Comparison of ENCODE assay signal across 1 cellular context in genomic region chr7:106660862-106661720, GRCh38.
TF ChIP-seq lines count a peak whose summit lies in the region.

CCDC71L (minus strand) TSS chr7:106661158; CDS start chr7:106660896, 262 bp downstream.

TF ChIP-seq in K562, 482 proteins besides CTCF, POLR2A, EP300 and RAD21 (continued from another document and continues in another):
- no peak for TF ChIP-seq ZNF277 (CRISPR knock-in tag; IDR thresholded peaks at IDR 0.05; ENCODE audit: borderline replicate concordance)
- peak; percentile 42; the same call in 1 of the 2 replicates for TF ChIP-seq NR2C2 (CRISPR knock-in tag; IDR thresholded peaks at IDR 0.05)
- no peak; the same call in 1 of the 2 replicates for TF ChIP-seq NR2C2 (tag; IDR thresholded peaks at IDR 0.05)
- no peak for TF ChIP-seq ZNF696 (CRISPR knock-in tag; conservative IDR thresholded peaks at IDR 0.05)
- TF ChIP-seq ZNF561 (CRISPR knock-in tag; conservative IDR thresholded peaks at IDR 0.05), result no peak
- TF ChIP-seq CREB3L1 (IDR thresholded peaks at IDR 0.05; ENCODE audit: borderline replicate concordance, low read depth), result peak; percentile 68; the same call in 1 of the 2 replicates
- TF ChIP-seq ELF4 (CRISPR knock-in tag; IDR thresholded peaks at IDR 0.05), result peak; percentile 93
- peak; percentile 18; the same call in 1 of the 2 replicates for TF ChIP-seq BACH1 (tag; IDR thresholded peaks at IDR 0.05)
- TF ChIP-seq HMGXB4 (CRISPR knock-in tag; IDR thresholded peaks at IDR 0.05), result 0 out of 2 replicates have a peak, but pooled peaks have one; percentile 46
- TF ChIP-seq MTF1 (CRISPR knock-in tag; IDR thresholded peaks at IDR 0.05; ENCODE audit: borderline replicate concordance), result no peak
- peak; percentile 94; the same call in 1 of the 2 replicates for TF ChIP-seq ZBTB9 (CRISPR knock-in tag; IDR thresholded peaks at IDR 0.05)
- TF ChIP-seq XRCC4 (IDR thresholded peaks at IDR 0.05; ENCODE audit: extremely low read depth, insufficient read depth, insufficient read length), result no peak
- TF ChIP-seq NR2F6 (CRISPR knock-in tag; IDR thresholded peaks at IDR 0.05), result peak; percentile 64; the same call in 1 of the 2 replicates
- no peak for TF ChIP-seq SMAD3 (CRISPR knock-in tag; conservative IDR thresholded peaks at IDR 0.05)
- peak; percentile 94 for TF ChIP-seq SMAD4 (CRISPR knock-in tag; conservative IDR thresholded peaks at IDR 0.05)
- TF ChIP-seq ZNF134 (CRISPR knock-in tag; conservative IDR thresholded peaks at IDR 0.05), result no peak
- TF ChIP-seq CBFA2T3 (IDR thresholded peaks at IDR 0.05), result no peak; the same call in none of the 2 replicates
- TF ChIP-seq PBX2 (CRISPR knock-in tag; IDR thresholded peaks at IDR 0.05; ENCODE audit: low read depth), result no peak
- 0 out of 2 replicates have a peak, but pooled peaks have one; percentile 33 for TF ChIP-seq PBX2 (tag; conservative IDR thresholded peaks at IDR 0.05; ENCODE audit: low read depth)
- TF ChIP-seq ETV6 (IDR thresholded peaks at IDR 0.05; ENCODE audit: borderline replicate concordance in 1 of 2, low read depth in 2 of 2, low read length in 1 of 2), result no peak; a peak in 1 of 4 replicates
- TF ChIP-seq ETV6 (CRISPR knock-in tag; IDR thresholded peaks at IDR 0.05; ENCODE audit: borderline replicate concordance), result no peak
- TF ChIP-seq ZSCAN29 (IDR thresholded peaks at IDR 0.05), result no peak
- peak; percentile 8; the same call in 1 of the 2 replicates for TF ChIP-seq ZNF24 (IDR thresholded peaks at IDR 0.05)
- TF ChIP-seq TAL1 (IDR thresholded peaks at IDR 0.05), result no peak
- no peak for TF ChIP-seq FOXJ2 (tag; IDR thresholded peaks at IDR 0.05)
- TF ChIP-seq ZNF589 (CRISPR knock-in tag; IDR thresholded peaks at IDR 0.05; ENCODE audit: low read depth), result peak; percentile 57; the same call in 1 of the 2 replicates
- TF ChIP-seq SIN3A (IDR thresholded peaks at IDR 0.05; ENCODE audit: borderline replicate concordance in 2 of 2, control insufficient read depth in 1 of 2, low read depth in 2 of 2, low read length in 2 of 2), result peak in 1 of 2 experiments; percentile 52; a peak in 1 of 4 replicates
- TF ChIP-seq E2F5 (CRISPR knock-in tag; IDR thresholded peaks at IDR 0.05), result no peak
- peak; percentile 59; the same call in 1 of the 2 replicates for TF ChIP-seq TARDBP (IDR thresholded peaks at IDR 0.05)
- no peak for TF ChIP-seq MCM5 (IDR thresholded peaks at IDR 0.05; ENCODE audit: low read depth)
- peak; percentile 66 to 85; a peak in 2 of 4 replicates for TF ChIP-seq ARNT (IDR thresholded peaks at IDR 0.05)
- TF ChIP-seq TOE1 (IDR thresholded peaks at IDR 0.05; ENCODE audit: borderline replicate concordance), result peak; percentile 69
- TF ChIP-seq TOE1 (CRISPR knock-in tag; IDR thresholded peaks at IDR 0.05; ENCODE audit: borderline replicate concordance, low read depth), result no peak
- no peak for TF ChIP-seq PURB (CRISPR knock-in tag; IDR thresholded peaks at IDR 0.05; ENCODE audit: low read depth)
- no peak; the same call in 1 of the 2 replicates for TF ChIP-seq FOXP1 (CRISPR knock-in tag; IDR thresholded peaks at IDR 0.05)
- peak; percentile 25; the same call in 1 of the 2 replicates for TF ChIP-seq ZBTB12 (CRISPR knock-in tag; IDR thresholded peaks at IDR 0.05)
- no peak for TF ChIP-seq TCFL5 (CRISPR knock-in tag; conservative IDR thresholded peaks at IDR 0.05)
- peak; percentile 45; the same call in 1 of the 2 replicates for TF ChIP-seq TCF7 (IDR thresholded peaks at IDR 0.05; ENCODE audit: borderline replicate concordance)
- TF ChIP-seq POU5F1 (IDR thresholded peaks at IDR 0.05; ENCODE audit: borderline replicate concordance, low read depth, low read length, partially characterized antibody), result no peak
- 0 out of 2 replicates have a peak, but pooled peaks have one; percentile 34 for TF ChIP-seq ZNF444 (CRISPR knock-in tag; IDR thresholded peaks at IDR 0.05)
- TF ChIP-seq CHD2 (IDR thresholded peaks at IDR 0.05; ENCODE audit: low read depth, low read length), result peak; percentile 73
- TF ChIP-seq SMARCA4 (IDR thresholded peaks at IDR 0.05), result peak; percentile 77
- no peak for TF ChIP-seq STAT5B (CRISPR knock-in tag; IDR thresholded peaks at IDR 0.05)
- TF ChIP-seq HDGF (IDR thresholded peaks at IDR 0.05), result peak; percentile 97; the same call in 1 of the 2 replicates
- TF ChIP-seq PHTF2 (CRISPR knock-in tag; IDR thresholded peaks at IDR 0.05), result no peak
- TF ChIP-seq MLLT1 (IDR thresholded peaks at IDR 0.05), result peak in 1 of 2 experiments; percentile 63
- peak; percentile 54; the same call in 1 of the 2 replicates for TF ChIP-seq TAF7 (tag; IDR thresholded peaks at IDR 0.05)
- no peak for TF ChIP-seq FOSL1 (tag; conservative IDR thresholded peaks at IDR 0.05)
- peak; percentile 54; the same call in 1 of the 2 replicates for TF ChIP-seq MEF2D (tag; conservative IDR thresholded peaks at IDR 0.05; ENCODE audit: low read depth)
- no peak for TF ChIP-seq ZNF518B (CRISPR knock-in tag; IDR thresholded peaks at IDR 0.05)
- TF ChIP-seq ZNF780A (CRISPR knock-in tag; IDR thresholded peaks at IDR 0.05), result no peak
- TF ChIP-seq STAG1 (CRISPR knock-in tag; IDR thresholded peaks at IDR 0.05; ENCODE audit: borderline replicate concordance), result no peak
- TF ChIP-seq HIVEP1 (CRISPR knock-in tag; IDR thresholded peaks at IDR 0.05), result 0 out of 2 replicates have a peak, but pooled peaks have one; percentile 55
- no peak for TF ChIP-seq SRSF3 (IDR thresholded peaks at IDR 0.05; ENCODE audit: insufficient read depth, low read length)
- peak; percentile 83 for TF ChIP-seq MTA1 (IDR thresholded peaks at IDR 0.05; ENCODE audit: borderline replicate concordance)
- TF ChIP-seq ZNF311 (CRISPR knock-in tag; IDR thresholded peaks at IDR 0.05), result no peak
- TF ChIP-seq NONO (IDR thresholded peaks at IDR 0.05; ENCODE audit: low read depth in 2 of 2, low read length in 1 of 2), result peak; percentile 49 to 83; a peak in 3 of 4 replicates
- TF ChIP-seq CHCHD3 (CRISPR knock-in tag; IDR thresholded peaks at IDR 0.05), result no peak
